In the genomic region with DNA sequence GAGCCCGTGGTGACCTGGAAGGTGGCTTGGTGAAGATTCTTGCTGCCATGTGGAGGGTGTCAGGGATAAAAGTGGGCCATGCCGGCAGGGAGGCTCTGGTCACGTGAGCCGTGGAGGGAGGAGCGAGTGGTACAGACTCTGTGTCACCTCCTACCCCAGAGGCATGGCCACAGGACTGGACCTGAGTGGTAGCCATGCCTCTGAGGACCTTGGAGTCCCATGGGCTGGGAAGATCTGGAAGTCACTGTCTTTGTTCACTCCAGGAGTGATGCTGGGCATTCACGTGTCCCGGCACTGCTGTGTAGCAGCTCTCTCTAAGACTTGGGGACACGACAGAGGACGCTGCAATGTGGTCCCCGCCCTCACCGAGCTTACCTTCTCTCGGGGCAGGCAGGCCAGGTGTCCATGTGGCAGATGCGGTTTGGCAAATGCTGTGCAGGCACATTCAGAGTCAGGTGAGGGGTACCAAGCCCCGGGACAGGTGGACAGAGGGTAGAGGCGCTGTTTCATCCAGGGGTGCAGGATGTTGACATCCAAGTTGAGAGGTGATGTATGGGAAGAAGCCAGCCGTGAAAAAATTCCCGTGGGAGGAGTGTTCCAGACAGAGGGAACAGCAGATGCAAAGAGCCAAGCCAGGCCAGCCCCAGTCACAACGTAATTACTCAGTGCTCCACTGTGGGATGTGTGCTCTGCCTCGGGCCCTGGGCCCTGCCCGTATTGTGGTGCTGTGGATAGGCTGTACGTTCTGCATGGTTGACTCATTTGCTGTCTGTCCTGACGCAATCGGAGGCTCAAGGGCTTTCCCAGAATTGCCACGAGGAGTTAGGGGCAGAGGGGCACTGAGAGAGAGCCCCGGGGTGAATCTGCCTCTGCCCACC, we compare ENCODE assay signal across 13 cellular contexts.
DNase-seq lines count a peak whose midpoint lies in the region; ATAC-seq, FAIRE-seq and TF ChIP-seq lines count a peak whose summit lies in the region.
"Had no signal": no experiment of that assay in that cellular context is flagged by ENCODE, and none has a peak within 500 bp of the region (broad histone marks: within the 10 kb centered on the region; RNA-seq: fewer than 3 reads in every experiment).

No MANE protein-coding gene starts in this region.

- H3K4me2 ChIP-seq in K562 (ENCODE audit: insufficient read depth, low read length), result no peak overlapping the region
- H3K4me2 ChIP-seq: GM23338 had no signal

- no peak overlapping the region for H2AFZ ChIP-seq in K562 (ENCODE audit: low read depth, low read length)
- H2AFZ ChIP-seq: GM23338 had no signal

- intact Hi-C loops in K562 (cut with micrococcal nuclease) (no loop called here), upper lobe of right lung (cut with DNase I) (no loop called here)

- peak; percentile 51 for DNase-seq in HK-2 (ENCODE audit: unreplicated experiment)
- no peak for DNase-seq in K562 (ENCODE audit: extremely low read depth in 1 of 4, low spot score in 3 of 4)
- DNase-seq in kidney epithelial cell (ENCODE audit: low read depth), result peak; percentile 56
- peak; percentile 48 for DNase-seq in upper lobe of right lung
- DNase-seq in NCI-H2171 treated with DMSO at 0.1 percent for 48 hours (lab: John Stamatoyannopoulos, UW), result no peak
- DNase-seq: activated CD4-positive, CD25-positive, alpha-beta regulatory T cell; natural killer cell; stimulated activated CD4-positive, alpha-beta T cell treated with anti-CD3 and anti-CD28 coated beads, Interleukin-2, amount 100 ng/mL, for 24 hours; substantia nigra; T-helper 1 cell had no signal

- H3K4me1 ChIP-seq in K562 (replicated peaks in 1 of 2; ENCODE audit: control insufficient read depth in 2 of 2, insufficient read depth in 2 of 2, low read length in 2 of 2) (no peaks in the 10 kb centered on the region), upper lobe of right lung (no peaks in the 10 kb centered on the region)

- no peak overlapping the region for H3K27ac ChIP-seq in K562 (ENCODE audit: extremely low read depth, low read depth, low read length)
- no peak overlapping the region for H3K27ac ChIP-seq in upper lobe of right lung

- in situ Hi-C loops in K562 (cut with MboI), result no loop called here

- H3K9me3 ChIP-seq in K562 (replicated peaks; ENCODE audit: control insufficient read depth, insufficient read depth, low read depth, low read length) (no peaks in the 10 kb centered on the region), upper lobe of right lung (no peaks in the 10 kb centered on the region)

- H3K9ac ChIP-seq in K562 (ENCODE audit: insufficient read depth in 1 of 2, low read depth in 2 of 2, low read length in 2 of 2), result no peak overlapping the region; a peak in 1 of 4 replicates

- TF ChIP-seq EP300 in K562 (IDR thresholded peaks at IDR 0.05; ENCODE audit: low read length), result no peak

- ATAC-seq in K562 (no peak), upper lobe of right lung (no peak), HG02798 (IDR thresholded peaks at IDR 0.05; ENCODE audit: poor library complexity, unreplicated experiment) (no peak), GM21619 (IDR thresholded peaks at IDR 0.05; ENCODE audit: unreplicated experiment) (no peak)
- ATAC-seq: GM23338, natural killer cell had no signal

- H3K4me3 ChIP-seq in K562 (no peak overlapping the region), kidney epithelial cell (ENCODE audit: low read depth, low read length) (no peak overlapping the region), upper lobe of right lung (no peak overlapping the region)
- H3K4me3 ChIP-seq: GM23338 had no signal

- POLR2A ChIA-PET in K562 (lab: Yijun Ruan, JAX), result no interaction called here

- no TSS peak for BruUV-seq in K562 (replicated peaks; lab: Mats Ljungman, UMichigan)

- TF ChIP-seq CTCF in K562 (IDR thresholded peaks at IDR 0.05 in 2 of 3, conservative IDR thresholded peaks at IDR 0.05 in 1 of 3; ENCODE audit: insufficient read depth in 2 of 3, low read depth in 1 of 3, low read length in 3 of 3), result no peak
- no peak for TF ChIP-seq CTCF in kidney epithelial cell (IDR thresholded peaks at IDR 0.05; ENCODE audit: insufficient read depth, low read length, poor library complexity, severe bottlenecking)
- TF ChIP-seq CTCF in upper lobe of right lung (IDR thresholded peaks at IDR 0.05), result no peak

- CTCF ChIA-PET in K562 (lab: Yijun Ruan, JAX; ENCODE audit: low intra/inter-chr PET ratio), result no interaction called here

- WGBS in K562 (ENCODE audit: insufficient coverage, low coverage, missing lambda C conversion rate), result 0% methylated on average over 25 of the region's 25 CpGs

- no peaks in the 10 kb centered on the region for H3K9me1 ChIP-seq in K562 (ENCODE audit: control insufficient read depth, insufficient read depth, low read length)

- H3K27me3 ChIP-seq in K562 (ENCODE audit: control insufficient read depth in 2 of 2, insufficient read depth in 2 of 2, low read length in 2 of 2), result peaks cover 7 to 57% of the 10 kb centered on the region in 2 experiments
- no peaks in the 10 kb centered on the region for H3K27me3 ChIP-seq in kidney epithelial cell (ENCODE audit: control insufficient read depth, insufficient read depth, low read length)
- peaks cover 4% of the 10 kb centered on the region for H3K27me3 ChIP-seq in upper lobe of right lung

- H3K36me3 ChIP-seq in K562 (ENCODE audit: control insufficient read depth, insufficient read depth, low read length) (no peaks in the 10 kb centered on the region), kidney epithelial cell (ENCODE audit: control insufficient read depth, insufficient read depth, low read length) (no peaks in the 10 kb centered on the region), upper lobe of right lung (no peaks in the 10 kb centered on the region)

- H4K20me1 ChIP-seq in K562 (replicated peaks; ENCODE audit: control insufficient read depth, insufficient read depth, low read length), result peaks cover 9% of the 10 kb centered on the region

- no peak for TF ChIP-seq RAD21 in K562 (CRISPR knock-in tag; conservative IDR thresholded peaks at IDR 0.05 in 1 of 2, IDR thresholded peaks at IDR 0.05 in 1 of 2)

- no peak for TF ChIP-seq POLR2A in K562 (conservative IDR thresholded peaks at IDR 0.05)

- no peak for FAIRE-seq in K562 (lab: Jason Lieb, UNC)

- H3K79me2 ChIP-seq in K562 (ENCODE audit: control insufficient read depth, insufficient read depth, low read length), result no peaks in the 10 kb centered on the region

TF ChIP-seq in K562, 482 proteins besides CTCF, POLR2A, EP300 and RAD21:
- no peak for TF ChIP-seq TCF7L2 (IDR thresholded peaks at IDR 0.05; ENCODE audit: low read depth, low read length)
- TF ChIP-seq, protein P1, sequence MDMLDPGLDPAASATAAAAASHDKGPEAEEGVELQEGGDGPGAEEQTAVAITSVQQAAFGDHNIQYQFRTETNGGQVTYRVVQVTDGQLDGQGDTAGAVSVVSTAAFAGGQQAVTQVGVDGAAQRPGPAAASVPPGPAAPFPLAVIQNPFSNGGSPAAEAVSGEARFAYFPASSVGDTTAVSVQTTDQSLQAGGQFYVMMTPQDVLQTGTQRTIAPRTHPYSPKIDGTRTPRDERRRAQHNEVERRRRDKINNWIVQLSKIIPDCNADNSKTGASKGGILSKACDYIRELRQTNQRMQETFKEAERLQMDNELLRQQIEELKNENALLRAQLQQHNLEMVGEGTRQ (CRISPR knock-in tag; IDR thresholded peaks at IDR 0.05), result peak; percentile 41
- TF ChIP-seq, protein P2, sequence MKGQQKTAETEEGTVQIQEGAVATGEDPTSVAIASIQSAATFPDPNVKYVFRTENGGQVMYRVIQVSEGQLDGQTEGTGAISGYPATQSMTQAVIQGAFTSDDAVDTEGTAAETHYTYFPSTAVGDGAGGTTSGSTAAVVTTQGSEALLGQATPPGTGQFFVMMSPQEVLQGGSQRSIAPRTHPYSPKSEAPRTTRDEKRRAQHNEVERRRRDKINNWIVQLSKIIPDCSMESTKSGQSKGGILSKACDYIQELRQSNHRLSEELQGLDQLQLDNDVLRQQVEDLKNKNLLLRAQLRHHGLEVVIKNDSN (CRISPR knock-in tag; IDR thresholded peaks at IDR 0.05), result peak; percentile 40; the same call in 1 of the 2 replicates

Comparison
In these comparisons a context has a peak if more than half of its experiments do, and no peak if none do; other contexts are left out.
1. DNase-seq: peak in HK-2 (single experiment), kidney epithelial cell (single experiment) and upper lobe of right lung (single experiment); none in K562 (0 of 4) and NCI-H2171 treated with DMSO at 0.1 percent for 48 hours (single experiment).